Comparison of ENCODE assay signal across 9 cellular contexts in genomic region chr2:65420712-65421431, GRCh38. TPM values are rescaled to one million over a fixed set of nuclear protein-coding genes. Genes with fewer than 3 reads are reported as not detected.
DNase-seq lines count a peak whose midpoint lies in the region; ATAC-seq, FAIRE-seq and TF ChIP-seq lines count a peak whose summit lies in the region.
"Had no signal": no experiment of that assay in that cellular context is flagged by ENCODE, and none has a peak within 500 bp of the region (broad histone marks: within the 10 kb centered on the region; RNA-seq: fewer than 3 reads in every experiment).

No MANE protein-coding gene starts in this region.

- H3K4me1 ChIP-seq in OCI-LY7 (ENCODE audit: insufficient read depth, low read length, poor library complexity, severe bottlenecking) (peaks cover 74% of the 10 kb centered on the region), small intestine (ENCODE audit: control insufficient read depth in 2 of 2, insufficient read depth in 1 of 2, low read depth in 1 of 2, low read length in 1 of 2) (peaks cover 1 to 5% of the 10 kb centered on the region in 2 donors)

- DNase-seq in OCI-LY7 (ENCODE audit: low spot score), result peak; percentile 83
- peak; percentile 14 for DNase-seq in small intestine
- no peak for DNase-seq in NCI-H1048 (lab: John Stamatoyannopoulos, UW)
- DNase-seq in NCI-H2107 (lab: John Stamatoyannopoulos, UW), result no peak
- no peak for DNase-seq in HPDE6-E6E7 (ENCODE audit: extremely low spot score)

- WGBS in small intestine, 3 donors, result 40 to 72% (median 59%) methylated on average over 6 of the region's 6 CpGs

- intact Hi-C loops in OCI-LY7 (cut with micrococcal nuclease; ENCODE audit: unreplicated experiment), result no loop called here

- H3K27ac ChIP-seq in OCI-LY7 (ENCODE audit: low read depth, low read length, poor library complexity, severe bottlenecking) (peak overlapping the region; percentile 75), small intestine (ENCODE audit: low read depth in 1 of 2, low read length in 1 of 2) (no peak overlapping the region)
- H3K27ac ChIP-seq: neutrophil had no signal

- H3K9me3 ChIP-seq in OCI-LY7 (ENCODE audit: low read length) (no peaks in the 10 kb centered on the region), small intestine (ENCODE audit: control insufficient read depth, low read depth) (no peaks in the 10 kb centered on the region)
- H3K9me3 ChIP-seq: neutrophil had no signal

- CTCF ChIA-PET in OCI-LY7 (lab: Charles Lee; ENCODE audit: unreplicated experiment), result interaction anchor here (0.6 to 2.2 kb wide), 3 partner anchors 13 to 138 kb away, joined by 3 to 6 read pairs (median 3); no protein-coding TSS in a partner anchor

- 0 out of 2 replicates have a peak, but pooled peaks cover 4% of the 10 kb centered on the region for H4K20me1 ChIP-seq in OCI-LY7 (ENCODE audit: insufficient read depth, low read length)

- TF ChIP-seq CTCF in OCI-LY7 (conservative IDR thresholded peaks at IDR 0.05; ENCODE audit: low read length), result no peak

- TF ChIP-seq POLR2A in GM18505 (IDR thresholded peaks at IDR 0.05; ENCODE audit: borderline replicate concordance, extremely low read depth, insufficient read depth, insufficient read length), result no peak

- no peaks in the 10 kb centered on the region for H3K9me2 ChIP-seq in OCI-LY7 (ENCODE audit: insufficient read depth, low read length)

- FAIRE-seq in small intestine (lab: Jason Lieb, UNC), result no peak

- peaks cover 5% of the 10 kb centered on the region for H3K36me3 ChIP-seq in OCI-LY7 (ENCODE audit: insufficient read depth, low read length)
- H3K36me3 ChIP-seq in small intestine (ENCODE audit: control insufficient read depth in 2 of 2, insufficient read depth in 2 of 2, low read length in 2 of 2), result no peaks in the 10 kb centered on the region
- H3K36me3 ChIP-seq: neutrophil had no signal

- H3K79me2 ChIP-seq in OCI-LY7 (ENCODE audit: insufficient read depth, low read depth, low read length), result peaks cover 89% of the 10 kb centered on the region

- peak overlapping the region; percentile 47 for H3K4me3 ChIP-seq in OCI-LY7 (ENCODE audit: low read depth, low read length, poor library complexity, severe bottlenecking)
- no peak overlapping the region for H3K4me3 ChIP-seq in small intestine (ENCODE audit: low read depth in 1 of 2, low read length in 2 of 2)

- H2AFZ ChIP-seq in OCI-LY7 (ENCODE audit: low read length), result peak overlapping the region; percentile 40; the same call in 1 of the 2 replicates

- BruUV-seq in OCI-LY7 (replicated peaks; lab: Mats Ljungman, UMichigan), result no TSS peak

- H3K4me2 ChIP-seq in OCI-LY7 (ENCODE audit: low read length), result peak overlapping the region; percentile 78

- ATAC-seq in GM18505 (IDR thresholded peaks at IDR 0.05; ENCODE audit: unreplicated experiment) (peak; percentile 77), HG02759 (IDR thresholded peaks at IDR 0.05; ENCODE audit: unreplicated experiment) (peak; percentile 78), esophagus mucosa (peak; percentile 35)

- H3K27me3 ChIP-seq in small intestine (ENCODE audit: control insufficient read depth in 2 of 2, insufficient read depth in 2 of 2, low read length in 2 of 2), result no peaks in the 10 kb centered on the region

- POLR2A ChIA-PET in OCI-LY7 (lab: Charles Lee), result interaction anchor here (0.5 to 3.8 kb wide), 12 partner anchors 9 to 295 kb away, joined by 3 to 21 read pairs (median 4); no protein-coding TSS in a partner anchor

RNA-seq across cellular contexts. Expression of gene SPRED2, which starts 11.5 kb away (rescaled TPM):
- total RNA-seq in OCI-LY7 (2014; rRNA removed; shearing (Covaris generic)), result 4.9 and 8.0 TPM in 2 replicates
- 41.9 and 49.1 TPM in 2 replicates for total RNA-seq in OCI-LY7 (2022)
- total RNA-seq in esophagus mucosa, result 12.8 TPM
- polyA plus RNA-seq in small intestine, result 10 to 100 TPM; 10.7 to 23.5 (median 14.8) TPM

Comparison
In these comparisons a context has a peak if more than half of its experiments do, and no peak if none do; other contexts are left out.
1. DNase-seq: peak in OCI-LY7 (single experiment) and small intestine (single experiment); none in NCI-H1048 (single experiment), NCI-H2107 (single experiment) and HPDE6-E6E7 (single experiment).
2. Peak in every context shown above with its lines, with median percentiles within 50 percentile points of each other: ATAC-seq.